16 cellular contexts compared by ENCODE assay signal in genomic region chr2:196163285-196163684, GRCh38. TPM values are rescaled to one million over a fixed set of nuclear protein-coding genes. Genes with fewer than 3 reads are reported as not detected.
DNase-seq lines count a peak whose midpoint lies in the region; ATAC-seq and TF ChIP-seq lines count a peak whose summit lies in the region.
"Had no signal": no experiment of that assay in that cellular context is flagged by ENCODE, and none has a peak within 500 bp of the region (broad histone marks: within the 10 kb centered on the region; RNA-seq: fewer than 3 reads in every experiment).

No MANE protein-coding gene starts in this region.

- peaks cover 29% of the 10 kb centered on the region for H4K20me1 ChIP-seq in KMS-11 (ENCODE audit: insufficient read depth)

- H2AFZ ChIP-seq in KMS-11 (ENCODE audit: low read depth) = no peak overlapping the region

- no peak overlapping the region for H3K4me3 ChIP-seq in CD4-positive, alpha-beta memory T cell (ENCODE audit: low read length in 2 of 2)
- no peak overlapping the region for H3K4me3 ChIP-seq in KMS-11 (IDR thresholded peaks at IDR 0.05; ENCODE audit: insufficient read depth, low read depth, low read length)
- peak overlapping the region; percentile 62 for H3K4me3 ChIP-seq in naive thymus-derived CD4-positive, alpha-beta T cell (ENCODE audit: low read length)
- H3K4me3 ChIP-seq: sigmoid colon, stomach had no signal

- no peaks in the 10 kb centered on the region for H3K9me3 Mint-ChIP-seq in CD4-positive, alpha-beta memory T cell
- H3K9me3 Mint-ChIP-seq in activated T-helper 2 cell treated with anti-CD3 and anti-CD28 coated beads, Interferon-gamma antibody, Interleukin-2, Interleukin-4, amounts not matched to agents 10 μg/mL and 5 μg/mL and 100 μg/mL, durations not matched to agents 14 hours and 24 hours and 36 hours = no peaks in the 10 kb centered on the region
- peaks cover 0 to 4% (median 0%) of the 10 kb centered on the region in 11 donors for H3K9me3 Mint-ChIP-seq in naive thymus-derived CD4-positive, alpha-beta T cell
- H3K9me3 Mint-ChIP-seq: nephron progenitor cell had no signal

- H3K27me3 ChIP-seq in CD4-positive, alpha-beta memory T cell (ENCODE audit: insufficient read depth, low read length) = no peaks in the 10 kb centered on the region
- H3K27me3 ChIP-seq in KMS-11 (ENCODE audit: insufficient read depth, low read depth) = no peaks in the 10 kb centered on the region
- no peaks in the 10 kb centered on the region for H3K27me3 ChIP-seq in naive thymus-derived CD4-positive, alpha-beta T cell (ENCODE audit: control insufficient read depth in 2 of 2, insufficient read depth in 2 of 2, low read length in 2 of 2)
- H3K27me3 ChIP-seq: sigmoid colon, stomach had no signal

- ATAC-seq in naive thymus-derived CD4-positive, alpha-beta T cell = peak; percentile 51
- ATAC-seq in GM21528 (IDR thresholded peaks at IDR 0.05; ENCODE audit: low FRiP score, unreplicated experiment) = no peak
- ATAC-seq: Panc1 had no signal

- intact Hi-C loops in CD4-positive, alpha-beta memory T cell (cut with micrococcal nuclease) = loop anchor here (2.0 to 10.0 kb wide), 2 partner anchors 100 to 1032 kb away; no protein-coding TSS in a partner anchor
- intact Hi-C loops in activated T-helper 2 cell treated with anti-CD3 and anti-CD28 coated beads, Interferon-gamma antibody, Interleukin-2, Interleukin-4, amounts not matched to agents 10 μg/mL and 5 μg/mL and 100 μg/mL, durations not matched to agents 14 hours and 24 hours and 36 hours (cut with micrococcal nuclease) = loop anchor here (2.0 to 10.0 kb wide), 4 partner anchors 14 to 1142 kb away; partner anchors contain the start of gene PGAP1
- intact Hi-C loops in naive thymus-derived CD4-positive, alpha-beta T cell (cut with micrococcal nuclease) = loop anchor here (2.0 to 5.0 kb wide), 3 partner anchors 289 to 606 kb away; partner anchors contain the start of gene SLC39A10 (in 1 of the 2)

- peaks cover 50 to 76% of the 10 kb centered on the region in 2 donors for H3K36me3 Mint-ChIP-seq in CD4-positive, alpha-beta memory T cell
- peaks cover 84% of the 10 kb centered on the region for H3K36me3 Mint-ChIP-seq in activated T-helper 2 cell treated with anti-CD3 and anti-CD28 coated beads, Interferon-gamma antibody, Interleukin-2, Interleukin-4, amounts not matched to agents 10 μg/mL and 5 μg/mL and 100 μg/mL, durations not matched to agents 14 hours and 24 hours and 36 hours (ENCODE audit: low read depth)
- peaks cover 13 to 69% (median 50%) of the 10 kb centered on the region in 5 donors for H3K36me3 Mint-ChIP-seq in naive thymus-derived CD4-positive, alpha-beta T cell

- peaks cover 100% of the 10 kb centered on the region for H3K79me2 ChIP-seq in KMS-11 (ENCODE audit: insufficient read depth, low read depth)

- no peak for TF ChIP-seq CTCF in KMS-11 (conservative IDR thresholded peaks at IDR 0.05; ENCODE audit: low read depth, low read length)

- DNase-seq in CD4-positive, alpha-beta memory T cell = peak; percentile 57 to 72 (median 65)
- no peak for DNase-seq in activated T-helper 2 cell treated with anti-CD3 and anti-CD28 coated beads, Interferon-gamma antibody, Interleukin-2, Interleukin-4, amounts not matched to agents 10 μg/mL and 5 μg/mL and 100 μg/mL, durations not matched to agents 14 hours and 24 hours and 36 hours (ENCODE audit: low spot score)
- DNase-seq in naive thymus-derived CD4-positive, alpha-beta T cell = peak in 5 of 9 donors; percentile 63 to 73 (median 66)
- DNase-seq in MV-4-11 (lab: John Stamatoyannopoulos, UW) (no peak), cerebellar cortex (ENCODE audit: low spot score) (no peak)
- DNase-seq: activated CD4-positive, alpha-beta T cell treated with anti-CD3 and anti-CD28 coated beads, Interleukin-2, amount 50 U/mL, for 4 hours; amniotic stem cell; dermis blood vessel endothelial cell; GF-D8; NCI-H1417 treated with DMSO at 0.1 percent for 48 hours; nephron progenitor cell; sigmoid colon; stomach had no signal

- POLR2A ChIA-PET in CD4-positive, alpha-beta memory T cell (lab: Charles Lee; ENCODE audit: partially characterized antibody) = interaction anchor here (1.0 to 12.1 kb wide), 26 partner anchors 8 to 113 kb away, joined by 3 to 194 read pairs (median 8); partner anchors contain the start of gene STK17B
- POLR2A ChIA-PET in naive thymus-derived CD4-positive, alpha-beta T cell (lab: Charles Lee) = interaction anchor here (0.8 to 7.9 kb wide), 20 partner anchors 8 to 113 kb away, joined by 3 to 98 read pairs (median 12); partner anchors contain the start of gene STK17B

- H3K4me1 ChIP-seq in CD4-positive, alpha-beta memory T cell (ENCODE audit: insufficient read depth, low read length) = peaks cover 77% of the 10 kb centered on the region
- H3K4me1 ChIP-seq in KMS-11 (ENCODE audit: low read depth, poor library complexity, severe bottlenecking) = peaks cover 99% of the 10 kb centered on the region
- peaks cover 26 to 48% of the 10 kb centered on the region in 2 donors for H3K4me1 ChIP-seq in naive thymus-derived CD4-positive, alpha-beta T cell (ENCODE audit: control insufficient read depth in 2 of 2, insufficient read depth in 2 of 2, low read length in 2 of 2)
- H3K4me1 ChIP-seq: sigmoid colon had no signal

- H3K36me3 ChIP-seq in CD4-positive, alpha-beta memory T cell (ENCODE audit: insufficient read depth, low read length) = peaks cover 17% of the 10 kb centered on the region
- peaks cover 20% of the 10 kb centered on the region for H3K36me3 ChIP-seq in KMS-11 (ENCODE audit: insufficient read depth)
- H3K36me3 ChIP-seq in naive thymus-derived CD4-positive, alpha-beta T cell (ENCODE audit: control insufficient read depth in 2 of 3, insufficient read depth in 3 of 3, low read length in 3 of 3) = peaks cover 4 to 18% (median 17%) of the 10 kb centered on the region in 3 experiments
- H3K36me3 ChIP-seq: sigmoid colon had no signal

- peaks cover 28 to 80% (median 50%) of the 10 kb centered on the region in 4 donors for H3K4me1 Mint-ChIP-seq in CD4-positive, alpha-beta memory T cell
- peaks cover 56% of the 10 kb centered on the region for H3K4me1 Mint-ChIP-seq in activated T-helper 2 cell treated with anti-CD3 and anti-CD28 coated beads, Interferon-gamma antibody, Interleukin-2, Interleukin-4, amounts not matched to agents 10 μg/mL and 5 μg/mL and 100 μg/mL, durations not matched to agents 14 hours and 24 hours and 36 hours (ENCODE audit: low read depth)
- peaks cover 43 to 70% (median 48%) of the 10 kb centered on the region in 7 donors for H3K4me1 Mint-ChIP-seq in naive thymus-derived CD4-positive, alpha-beta T cell

- no peaks in the 10 kb centered on the region for H3K9me3 ChIP-seq in CD4-positive, alpha-beta memory T cell (ENCODE audit: control insufficient read depth in 1 of 2, low read length in 2 of 2)
- no peaks in the 10 kb centered on the region for H3K9me3 ChIP-seq in naive thymus-derived CD4-positive, alpha-beta T cell (ENCODE audit: control insufficient read depth in 2 of 3, low read length in 3 of 3)
- H3K9me3 ChIP-seq: sigmoid colon, stomach had no signal

- H3K27me3 Mint-ChIP-seq in CD4-positive, alpha-beta memory T cell = no peaks in the 10 kb centered on the region
- no peaks in the 10 kb centered on the region for H3K27me3 Mint-ChIP-seq in activated T-helper 2 cell treated with anti-CD3 and anti-CD28 coated beads, Interferon-gamma antibody, Interleukin-2, Interleukin-4, amounts not matched to agents 10 μg/mL and 5 μg/mL and 100 μg/mL, durations not matched to agents 14 hours and 24 hours and 36 hours (ENCODE audit: low read depth)
- no peaks in the 10 kb centered on the region for H3K27me3 Mint-ChIP-seq in naive thymus-derived CD4-positive, alpha-beta T cell

- CTCF ChIA-PET in CD4-positive, alpha-beta memory T cell (lab: Charles Lee; ENCODE audit: partially characterized antibody) = interaction anchor here (0.9 to 11.8 kb wide), 14 partner anchors 9 to 173 kb away, joined by 3 to 93 read pairs (median 4); no protein-coding TSS in a partner anchor
- CTCF ChIA-PET in naive thymus-derived CD4-positive, alpha-beta T cell (lab: Charles Lee) = interaction anchor here (0.6 to 6.1 kb wide), 11 partner anchors 13 to 129 kb away, joined by 3 to 63 read pairs (median 4); no protein-coding TSS in a partner anchor

- H3K4me3 Mint-ChIP-seq in CD4-positive, alpha-beta memory T cell = peak overlapping the region; percentile 74 to 90 (median 83)
- peak overlapping the region; percentile 79 for H3K4me3 Mint-ChIP-seq in activated T-helper 2 cell treated with anti-CD3 and anti-CD28 coated beads, Interferon-gamma antibody, Interleukin-2, Interleukin-4, amounts not matched to agents 10 μg/mL and 5 μg/mL and 100 μg/mL, durations not matched to agents 14 hours and 24 hours and 36 hours (ENCODE audit: low read depth)
- peak overlapping the region; percentile 78 to 98 (median 88) for H3K4me3 Mint-ChIP-seq in naive thymus-derived CD4-positive, alpha-beta T cell
- H3K4me3 Mint-ChIP-seq: nephron progenitor cell had no signal

- H3K9ac ChIP-seq in KMS-11 = no peak overlapping the region

- peak overlapping the region; percentile 8; the same call in 1 of the 2 replicates for H3K4me2 ChIP-seq in KMS-11

- peak overlapping the region; percentile 92 to 98 (median 95) for H3K27ac Mint-ChIP-seq in CD4-positive, alpha-beta memory T cell
- peak overlapping the region; percentile 84 for H3K27ac Mint-ChIP-seq in activated T-helper 2 cell treated with anti-CD3 and anti-CD28 coated beads, Interferon-gamma antibody, Interleukin-2, Interleukin-4, amounts not matched to agents 10 μg/mL and 5 μg/mL and 100 μg/mL, durations not matched to agents 14 hours and 24 hours and 36 hours
- peak overlapping the region; percentile 84 to 98 (median 95) for H3K27ac Mint-ChIP-seq in naive thymus-derived CD4-positive, alpha-beta T cell
- H3K27ac Mint-ChIP-seq: nephron progenitor cell had no signal

- H3K27ac ChIP-seq in CD4-positive, alpha-beta memory T cell (ENCODE audit: low read depth, low read length) = peak overlapping the region; percentile 95
- H3K27ac ChIP-seq in KMS-11 = 0 out of 2 replicates have a peak overlapping the region, but pooled peaks have one; percentile 11
- H3K27ac ChIP-seq in naive thymus-derived CD4-positive, alpha-beta T cell (ENCODE audit: low read depth, low read length) = peak overlapping the region; percentile 94
- H3K27ac ChIP-seq: sigmoid colon had no signal

RNA-seq across cellular contexts. Expression of gene STK17B, which starts 8.1 kb away (rescaled TPM):
- 100 to 1,000 TPM; 234 to 243 TPM for total RNA-seq in CD4-positive, alpha-beta memory T cell
- 10 to 100 TPM; 79.7 to 93.1 TPM for polyA plus RNA-seq in CD4-positive, alpha-beta memory T cell
- 176 and 178 TPM in 2 replicates for total RNA-seq in activated T-helper 2 cell treated with anti-CD3 and anti-CD28 coated beads, Interferon-gamma antibody, Interleukin-2, Interleukin-4, amounts not matched to agents 10 μg/mL and 5 μg/mL and 100 μg/mL, durations not matched to agents 14 hours and 24 hours and 36 hours
- total RNA-seq in naive thymus-derived CD4-positive, alpha-beta T cell = 100 to 1,000 TPM; 274 to 513 (median 338) TPM
- polyA plus RNA-seq in naive thymus-derived CD4-positive, alpha-beta T cell = 100 to 1,000 TPM in 1 of 2 donors, 10 to 100 TPM in 1; 66.0 to 149 TPM

Comparison
In these comparisons a context has a peak if more than half of its experiments do, and no peak if none do; other contexts are left out.
1. DNase-seq: peak in CD4-positive, alpha-beta memory T cell (5 of 5) and naive thymus-derived CD4-positive, alpha-beta T cell (5 of 9); none in activated T-helper 2 cell treated with anti-CD3 and anti-CD28 coated beads, Interferon-gamma antibody, Interleukin-2, Interleukin-4, amounts not matched to agents 10 μg/mL and 5 μg/mL and 100 μg/mL, durations not matched to agents 14 hours and 24 hours and 36 hours (single experiment), MV-4-11 (single experiment) and cerebellar cortex (single experiment).
2. H3K27ac ChIP-seq: peak in every context shown above with its lines; median percentile 95 in CD4-positive, alpha-beta memory T cell; 94 in naive thymus-derived CD4-positive, alpha-beta T cell; 11 in KMS-11.
3. Peak in every context shown above with its lines, with median percentiles within 50 percentile points of each other: H3K27ac Mint-ChIP-seq and H3K4me3 Mint-ChIP-seq.